Comparison of ENCODE assay signal across 15 cellular contexts in the genomic region with DNA sequence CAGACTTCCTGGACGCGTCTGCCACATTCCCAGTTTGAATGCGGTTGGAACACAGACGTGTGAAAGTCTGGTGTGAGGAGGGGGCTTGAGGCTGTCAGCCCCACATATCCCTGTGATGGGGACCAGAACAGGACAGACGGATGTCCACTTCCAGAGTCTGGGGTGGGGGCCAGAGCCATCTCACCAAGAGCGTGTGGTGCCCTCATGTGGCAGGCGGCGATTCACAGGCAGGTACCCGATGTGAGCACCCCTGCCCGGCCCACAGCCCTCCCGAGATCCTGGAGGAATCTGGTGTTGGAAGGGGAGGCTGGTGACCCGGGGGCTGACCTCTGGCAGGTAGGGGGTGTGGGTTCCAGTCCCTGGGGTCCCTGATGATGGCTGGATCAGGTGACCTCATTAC. TPM values are rescaled to one million over a fixed set of nuclear protein-coding genes. Genes with fewer than 3 reads are reported as not detected.
A peak's percentile ranks its signal among the peaks of the same experiment; 100 is the strongest.
DNase-seq lines count a peak whose midpoint lies in the region; ATAC-seq and TF ChIP-seq lines count a peak whose summit lies in the region.
"Had no signal": no experiment of that assay in that cellular context is flagged by ENCODE, and none has a peak within 500 bp of the region (broad histone marks: within the 10 kb centered on the region; RNA-seq: fewer than 3 reads in every experiment).

No MANE protein-coding gene starts in this region.

- no peak for TF ChIP-seq CTCF in right atrium auricular region (IDR thresholded peaks at IDR 0.05)
- peak; percentile 18; the same call in 1 of the 2 replicates for TF ChIP-seq CTCF in OCI-LY1 (IDR thresholded peaks at IDR 0.05; ENCODE audit: low read length)
- TF ChIP-seq CTCF in fibroblast of the aortic adventitia (IDR thresholded peaks at IDR 0.05; ENCODE audit: insufficient read depth, low read length), result peak; percentile 0
- TF ChIP-seq CTCF in thyroid gland (IDR thresholded peaks at IDR 0.05), result peak in 1 of 6 experiments; percentile 20

- no peaks in the 10 kb centered on the region for H3K4me1 ChIP-seq in right atrium auricular region
- H3K4me1 ChIP-seq in OCI-LY1 (ENCODE audit: insufficient read depth, low read length, severe bottlenecking), result no peaks in the 10 kb centered on the region
- no peaks in the 10 kb centered on the region for H3K4me1 ChIP-seq in thyroid gland
- H3K4me1 ChIP-seq: colonic mucosa had no signal

- H3K27ac ChIP-seq in right atrium auricular region (no peak overlapping the region), OCI-LY1 (ENCODE audit: low read depth, low read length, poor library complexity, severe bottlenecking) (no peak overlapping the region), thyroid gland (no peak overlapping the region)
- H3K27ac ChIP-seq: BLaER1 treated with 17β-estradiol and CSF1 and Interleukin-3, amounts not matched to agents 10 nM and 100 nM; colonic mucosa had no signal

- ATAC-seq in Right ventricle myocardium superior (ENCODE audit: poor library complexity) (no peak), esophagus mucosa (no peak), GM18858 (IDR thresholded peaks at IDR 0.05; ENCODE audit: unreplicated experiment) (no peak)

- H3K9me3 ChIP-seq in right atrium auricular region (no peaks in the 10 kb centered on the region), OCI-LY1 (ENCODE audit: low read length) (no peaks in the 10 kb centered on the region), thyroid gland (no peaks in the 10 kb centered on the region)
- H3K9me3 ChIP-seq: BLaER1 treated with 17β-estradiol and CSF1 and Interleukin-3, amounts not matched to agents 10 nM and 100 nM; colonic mucosa had no signal

- H3K36me3 ChIP-seq in right atrium auricular region (no peaks in the 10 kb centered on the region), OCI-LY1 (ENCODE audit: insufficient read depth, low read length) (no peaks in the 10 kb centered on the region), thyroid gland (no peaks in the 10 kb centered on the region)
- H3K36me3 ChIP-seq: BLaER1 treated with 17β-estradiol and CSF1 and Interleukin-3, amounts not matched to agents 10 nM and 100 nM; colonic mucosa had no signal

- H3K27me3 ChIP-seq in right atrium auricular region (no peaks in the 10 kb centered on the region), OCI-LY1 (ENCODE audit: insufficient read depth, low read length) (peaks cover 12% of the 10 kb centered on the region; the same call in 1 of the 2 replicates), thyroid gland (no peaks in the 10 kb centered on the region)

- H3K9me2 ChIP-seq in OCI-LY1 (ENCODE audit: low read depth, low read length), result no peaks in the 10 kb centered on the region

- H3K9ac ChIP-seq in OCI-LY1 (ENCODE audit: low read length), result no peak overlapping the region
- H3K9ac ChIP-seq: BLaER1 treated with 17β-estradiol and CSF1 and Interleukin-3, amounts not matched to agents 10 nM and 100 nM had no signal

- WGBS in thyroid gland, 2 donors, result 40% methylated on average over 9 to 11 of the region's 12 CpGs

- no peaks in the 10 kb centered on the region for H3F3A ChIP-seq in OCI-LY1 (ENCODE audit: insufficient read depth, low read length)

- no peak for TF ChIP-seq POLR2A in thyroid gland (IDR thresholded peaks at IDR 0.05)

- no peak overlapping the region for H3K4me2 ChIP-seq in OCI-LY1 (ENCODE audit: low read length)
- H3K4me2 ChIP-seq: BLaER1 treated with 17β-estradiol and CSF1 and Interleukin-3, amounts not matched to agents 10 nM and 100 nM had no signal

- no peaks in the 10 kb centered on the region for H3K79me2 ChIP-seq in OCI-LY1 (ENCODE audit: insufficient read depth, low read length)

- H2AFZ ChIP-seq in OCI-LY1 (ENCODE audit: low read length), result no peak overlapping the region

- peak; percentile 54 for DNase-seq in Right ventricle myocardium superior
- DNase-seq in right atrium auricular region (ENCODE audit: low spot score), result no peak
- no peak for DNase-seq in fibroblast of the aortic adventitia (ENCODE audit: low read depth)
- peak; percentile 14 to 27 for DNase-seq in thyroid gland
- DNase-seq in DMS79 (lab: John Stamatoyannopoulos, UW), result no peak
- DNase-seq: colonic mucosa; HCEC 1CT; kidney; NCI-H187 treated with DMSO at 0.1 percent for 48 hours; stimulated activated CD4-positive, alpha-beta T cell treated with anti-CD3 and anti-CD28 coated beads, Interleukin-12 subunit alpha, Interleukin-12 subunit beta, amount 100 ng/mL, for 4 hours; stimulated activated CD8-positive, alpha-beta memory T cell treated with anti-CD3 and anti-CD28 coated beads, Interleukin-4, amount 100 ng/mL, for 48 hours had no signal

- H4K20me1 ChIP-seq in OCI-LY1 (ENCODE audit: insufficient read depth, low read length), result no peaks in the 10 kb centered on the region

- H3K4me3 ChIP-seq in right atrium auricular region (no peak overlapping the region), OCI-LY1 (ENCODE audit: low read depth, low read length, poor library complexity, severe bottlenecking) (no peak overlapping the region), fibroblast of the aortic adventitia (ENCODE audit: low read depth, low read length) (no peak overlapping the region), thyroid gland (replicated peaks in 1 of 3) (no peak overlapping the region)
- H3K4me3 ChIP-seq: BLaER1 treated with 17β-estradiol and CSF1 and Interleukin-3, amounts not matched to agents 10 nM and 100 nM; colonic mucosa had no signal

- intact Hi-C loops in Right ventricle myocardium superior (cut with DNase I) (no loop called here), thyroid gland (cut with DNase I) (no loop called here)

RNA-seq across cellular contexts. Expression of gene ENGASE, which starts 51.5 kb away (rescaled TPM):
- total RNA-seq in Right ventricle myocardium superior (29.1 TPM), right atrium auricular region (10 to 100 TPM in 1 of 2 donors, 1 to 10 TPM in 1; 7.7 to 13.5 TPM), fibroblast of the aortic adventitia (ENCODE audit: low replicate concordance) (8.4 and 18.6 TPM in 2 replicates), thyroid gland (10 to 100 TPM; 23.9 to 37.1 (median 31.2) TPM), esophagus mucosa (6.5 TPM)

Comparison
In these comparisons a context has a peak if more than half of its experiments do, and no peak if none do; other contexts are left out.
1. DNase-seq: peak in Right ventricle myocardium superior (single experiment) and thyroid gland (2 of 2); none in right atrium auricular region (single experiment), fibroblast of the aortic adventitia (single experiment) and DMS79 (single experiment).
2. CTCF ChIP-seq: peak in OCI-LY1 (single experiment) and fibroblast of the aortic adventitia (single experiment); none in right atrium auricular region (0 of 2).